Comparison of ENCODE assay signal across 14 cellular contexts in the genomic region with DNA sequence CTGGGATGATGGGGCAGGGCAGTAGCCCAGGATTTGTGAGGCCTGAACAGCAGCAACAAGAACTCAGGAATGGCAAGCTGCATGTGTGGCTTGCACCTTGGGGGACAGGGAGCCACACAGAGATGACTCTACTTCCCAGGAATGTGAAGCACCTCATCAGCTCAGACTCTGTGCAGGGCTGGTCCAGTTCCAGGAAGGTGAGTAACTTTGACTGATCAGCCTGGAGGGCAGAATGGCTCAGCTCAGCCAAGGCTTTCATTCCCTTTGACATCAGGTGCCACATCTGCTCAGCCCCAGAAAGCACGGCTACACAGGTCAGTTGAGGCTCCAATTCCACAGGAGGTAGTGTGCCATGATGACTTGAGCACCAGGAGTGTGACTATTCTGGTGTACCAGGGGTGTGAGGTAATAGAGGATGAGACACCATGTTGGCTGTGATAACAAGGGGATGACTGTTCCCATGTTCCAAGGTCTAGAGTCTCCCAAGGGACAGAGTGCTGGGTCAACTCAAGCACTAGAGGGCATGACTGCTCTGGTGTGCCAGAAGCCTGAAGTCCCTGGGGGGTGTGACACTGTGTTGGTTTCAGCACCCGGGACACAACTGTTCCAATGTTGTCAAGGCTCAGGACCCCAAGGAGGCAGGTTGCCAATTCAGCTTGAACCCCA.
A peak's percentile ranks its signal among the peaks of the same experiment; 100 is the strongest.
DNase-seq lines count a peak whose midpoint lies in the region; ATAC-seq lines count a peak whose summit lies in the region.
"Had no signal": no experiment of that assay in that cellular context is flagged by ENCODE, and none has a peak within 500 bp of the region (broad histone marks: within the 10 kb centered on the region; RNA-seq: fewer than 3 reads in every experiment).

No MANE protein-coding gene starts in this region.

- peak; percentile 15 for DNase-seq in AG20443 (ENCODE audit: low spot score)
- DNase-seq in HT1080 (ENCODE audit: low read depth) = peak; percentile 95
- DNase-seq in amniotic epithelial cell (ENCODE audit: low read depth) = peak; percentile 53
- peak; percentile 95 for DNase-seq in islet precursor cell
- DNase-seq in foreskin melanocyte = no peak
- DNase-seq: activated naive CD4-positive, alpha-beta T cell treated with Interleukin-2 at 50 U/mL for 16 hours; colonic mucosa; natural killer cell; NCI-H2171; right cardiac atrium; stimulated activated naive CD8-positive, alpha-beta T cell treated with anti-CD3 and anti-CD28 coated beads, Interleukin-15, amount 100 ng/mL, for 72 hours had no signal

- ATAC-seq in HG02642 (IDR thresholded peaks at IDR 0.05; ENCODE audit: poor library complexity, unreplicated experiment) = no peak
- ATAC-seq in HG02763 (IDR thresholded peaks at IDR 0.05; ENCODE audit: unreplicated experiment) = no peak
- no peak for ATAC-seq in GM18907 (IDR thresholded peaks at IDR 0.05; ENCODE audit: unreplicated experiment)
- ATAC-seq: natural killer cell; stimulated activated naive CD8-positive, alpha-beta T cell treated with anti-CD3 and anti-CD28 coated beads, Interleukin-15, amount 100 ng/mL, for 72 hours had no signal
